In the genomic region with DNA sequence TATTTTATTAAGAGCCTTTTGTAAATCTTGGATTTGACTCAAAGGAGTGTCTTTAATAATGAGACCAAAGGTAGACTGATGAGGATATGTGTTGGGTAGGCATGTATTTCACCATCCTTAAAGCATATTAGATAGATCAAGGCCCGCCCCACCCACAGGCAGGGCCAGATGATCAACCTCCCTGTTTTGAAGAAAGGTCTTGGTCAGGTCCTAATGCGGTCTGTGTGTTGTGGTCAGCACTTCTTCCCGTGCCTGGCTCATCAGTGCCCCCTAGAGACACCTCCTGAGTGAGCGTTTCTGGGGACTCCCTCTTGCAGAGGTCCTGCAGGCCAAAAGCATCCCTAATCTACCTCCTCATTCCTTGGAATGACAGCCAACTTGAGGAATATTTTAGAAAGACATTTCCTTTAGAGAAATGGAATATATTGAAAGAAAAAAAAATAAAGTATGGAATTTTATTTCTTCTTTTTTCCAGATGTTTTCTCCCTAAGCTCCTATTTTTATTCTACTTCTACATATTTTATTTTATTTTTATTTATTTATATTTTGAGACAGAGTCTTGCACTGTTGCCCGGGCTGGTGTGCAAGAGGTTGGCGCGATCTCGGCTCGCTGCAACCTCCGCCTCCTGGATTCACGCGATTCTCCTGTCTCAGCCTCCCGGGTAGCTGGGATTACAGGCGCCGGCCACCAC, we compare ENCODE assay signal across 1 cellular context.
A peak's percentile ranks its signal among the peaks of the same experiment; 100 is the strongest.
TF ChIP-seq lines count a peak whose summit lies in the region.

No MANE protein-coding gene starts in this region.

TF ChIP-seq in HepG2, 621 proteins besides CTCF, POLR2A, EP300 and RAD21 (continued from another document and continues in another):
- TF ChIP-seq, protein P1, sequence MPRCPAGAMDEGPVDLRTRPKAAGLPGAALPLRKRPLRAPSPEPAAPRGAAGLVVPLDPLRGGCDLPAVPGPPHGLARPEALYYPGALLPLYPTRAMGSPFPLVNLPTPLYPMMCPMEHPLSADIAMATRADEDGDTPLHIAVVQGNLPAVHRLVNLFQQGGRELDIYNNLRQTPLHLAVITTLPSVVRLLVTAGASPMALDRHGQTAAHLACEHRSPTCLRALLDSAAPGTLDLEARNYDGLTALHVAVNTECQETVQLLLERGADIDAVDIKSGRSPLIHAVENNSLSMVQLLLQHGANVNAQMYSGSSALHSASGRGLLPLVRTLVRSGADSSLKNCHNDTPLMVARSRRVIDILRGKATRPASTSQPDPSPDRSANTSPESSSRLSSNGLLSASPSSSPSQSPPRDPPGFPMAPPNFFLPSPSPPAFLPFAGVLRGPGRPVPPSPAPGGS (CRISPR knock-in tag; IDR thresholded peaks at IDR 0.05), result no peak
- TF ChIP-seq CEBPB (IDR thresholded peaks at IDR 0.05; ENCODE audit: borderline replicate concordance, low read depth, low read length) (no peak), ZNF780A (CRISPR knock-in tag; IDR thresholded peaks at IDR 0.05) (no peak), ZNF501 (CRISPR knock-in tag; IDR thresholded peaks at IDR 0.05) (0 out of 2 replicates have a peak, but pooled peaks have one; percentile 32), ZMYM4 (CRISPR knock-in tag; IDR thresholded peaks at IDR 0.05) (peak; percentile 88), SRSF1 (optimal IDR thresholded peaks at IDR 0.05; ENCODE audit: low read depth, low read length) (no peak), ZNF768 (CRISPR knock-in tag; IDR thresholded peaks at IDR 0.05) (no peak), ZBTB8A (CRISPR knock-in tag; IDR thresholded peaks at IDR 0.05; ENCODE audit: borderline replicate concordance, low read depth) (no peak), TCF12 (IDR thresholded peaks at IDR 0.05) (no peak), TCF12 (CRISPR knock-in tag; IDR thresholded peaks at IDR 0.05) (no peak), FIP1L1 (IDR thresholded peaks at IDR 0.05; ENCODE audit: borderline replicate concordance, insufficient read depth, low read depth, low read length) (no peak), FOXA1 (IDR thresholded peaks at IDR 0.05) (no peak), FOXA1 (CRISPR knock-in tag; IDR thresholded peaks at IDR 0.05) (no peak), HNRNPH1 (optimal IDR thresholded peaks at IDR 0.05; ENCODE audit: low read depth, low read length) (no peak), ZNF232 (CRISPR knock-in tag; IDR thresholded peaks at IDR 0.05; ENCODE audit: borderline replicate concordance) (no peak), ATF3 (CRISPR knock-in tag; IDR thresholded peaks at IDR 0.05) (0 out of 2 replicates have a peak, but pooled peaks have one; percentile 20), ZNF282 (IDR thresholded peaks at IDR 0.05; ENCODE audit: partially characterized antibody) (no peak), CEBPG (CRISPR knock-in tag; IDR thresholded peaks at IDR 0.05) (no peak), SAP130 (CRISPR knock-in tag; IDR thresholded peaks at IDR 0.05; ENCODE audit: low read depth) (peak; percentile 45), ZNF570 (CRISPR knock-in tag; IDR thresholded peaks at IDR 0.05; ENCODE audit: borderline replicate concordance) (no peak), ZNF562 (CRISPR knock-in tag; IDR thresholded peaks at IDR 0.05; ENCODE audit: borderline replicate concordance) (no peak), ZFP37 (CRISPR knock-in tag; IDR thresholded peaks at IDR 0.05; ENCODE audit: borderline replicate concordance) (no peak), PBX3 (CRISPR knock-in tag; IDR thresholded peaks at IDR 0.05; ENCODE audit: borderline replicate concordance) (no peak), HNF4G (IDR thresholded peaks at IDR 0.05; ENCODE audit: borderline replicate concordance, low read depth, low read length) (no peak), HNF4G (CRISPR knock-in tag; IDR thresholded peaks at IDR 0.05; ENCODE audit: borderline replicate concordance, low read depth) (no peak), SIN3B (IDR thresholded peaks at IDR 0.05; ENCODE audit: low read length) (no peak), HMG20B (CRISPR knock-in tag; conservative IDR thresholded peaks at IDR 0.05) (no peak; the same call in 1 of the 2 replicates), ZNF816 (CRISPR knock-in tag; IDR thresholded peaks at IDR 0.05; ENCODE audit: borderline replicate concordance) (no peak), GABPA (IDR thresholded peaks at IDR 0.05; ENCODE audit: low read depth, low read length) (no peak), GABPA (CRISPR knock-in tag; IDR thresholded peaks at IDR 0.05; ENCODE audit: low read depth) (no peak), ZBTB20 (CRISPR knock-in tag; IDR thresholded peaks at IDR 0.05; ENCODE audit: borderline replicate concordance, low read depth) (no peak), PHB2 (IDR thresholded peaks at IDR 0.05; ENCODE audit: partially characterized antibody) (no peak), DZIP1 (CRISPR knock-in tag; IDR thresholded peaks at IDR 0.05) (no peak), NFE2L2 (IDR thresholded peaks at IDR 0.05; ENCODE audit: low read length) (no peak), MED8 (CRISPR knock-in tag; IDR thresholded peaks at IDR 0.05; ENCODE audit: insufficient replicate concordance) (no peak), HOXD1 (CRISPR knock-in tag; IDR thresholded peaks at IDR 0.05) (no peak), ZNF724P (CRISPR knock-in tag; IDR thresholded peaks at IDR 0.05; ENCODE audit: borderline replicate concordance) (0 out of 2 replicates have a peak, but pooled peaks have one; percentile 24), SETDB1 (CRISPR knock-in tag; IDR thresholded peaks at IDR 0.05; ENCODE audit: borderline replicate concordance) (no peak), RBM39 (IDR thresholded peaks at IDR 0.05; ENCODE audit: low read depth, low read length, poor library complexity, severe bottlenecking) (no peak), SNAI1 (CRISPR knock-in tag; IDR thresholded peaks at IDR 0.05; ENCODE audit: borderline replicate concordance) (no peak), GPN1 (CRISPR knock-in tag; IDR thresholded peaks at IDR 0.05; ENCODE audit: borderline replicate concordance) (no peak), ZNF292 (CRISPR knock-in tag; IDR thresholded peaks at IDR 0.05; ENCODE audit: borderline replicate concordance, low read depth) (no peak), ZNF546 (CRISPR knock-in tag; conservative IDR thresholded peaks at IDR 0.05) (no peak), MAZ (IDR thresholded peaks at IDR 0.05; ENCODE audit: borderline replicate concordance, low read depth, low read length) (no peak), MAZ (CRISPR knock-in tag; IDR thresholded peaks at IDR 0.05; ENCODE audit: low read depth) (no peak), RELA (CRISPR knock-in tag; IDR thresholded peaks at IDR 0.05) (no peak), ZNF558 (CRISPR knock-in tag; IDR thresholded peaks at IDR 0.05; ENCODE audit: borderline replicate concordance) (no peak), MYPOP (CRISPR knock-in tag; IDR thresholded peaks at IDR 0.05) (no peak), ZNF235 (CRISPR knock-in tag; IDR thresholded peaks at IDR 0.05; ENCODE audit: borderline replicate concordance) (no peak), ISX (CRISPR knock-in tag; conservative IDR thresholded peaks at IDR 0.05) (no peak), SNAPC2 (CRISPR knock-in tag; IDR thresholded peaks at IDR 0.05) (no peak), ZNF17 (CRISPR knock-in tag; IDR thresholded peaks at IDR 0.05) (no peak), ZBTB7A (CRISPR knock-in tag; IDR thresholded peaks at IDR 0.05) (no peak), ZNF138 (CRISPR knock-in tag; IDR thresholded peaks at IDR 0.05; ENCODE audit: low read depth) (no peak)
- TF ChIP-seq, protein P2, sequence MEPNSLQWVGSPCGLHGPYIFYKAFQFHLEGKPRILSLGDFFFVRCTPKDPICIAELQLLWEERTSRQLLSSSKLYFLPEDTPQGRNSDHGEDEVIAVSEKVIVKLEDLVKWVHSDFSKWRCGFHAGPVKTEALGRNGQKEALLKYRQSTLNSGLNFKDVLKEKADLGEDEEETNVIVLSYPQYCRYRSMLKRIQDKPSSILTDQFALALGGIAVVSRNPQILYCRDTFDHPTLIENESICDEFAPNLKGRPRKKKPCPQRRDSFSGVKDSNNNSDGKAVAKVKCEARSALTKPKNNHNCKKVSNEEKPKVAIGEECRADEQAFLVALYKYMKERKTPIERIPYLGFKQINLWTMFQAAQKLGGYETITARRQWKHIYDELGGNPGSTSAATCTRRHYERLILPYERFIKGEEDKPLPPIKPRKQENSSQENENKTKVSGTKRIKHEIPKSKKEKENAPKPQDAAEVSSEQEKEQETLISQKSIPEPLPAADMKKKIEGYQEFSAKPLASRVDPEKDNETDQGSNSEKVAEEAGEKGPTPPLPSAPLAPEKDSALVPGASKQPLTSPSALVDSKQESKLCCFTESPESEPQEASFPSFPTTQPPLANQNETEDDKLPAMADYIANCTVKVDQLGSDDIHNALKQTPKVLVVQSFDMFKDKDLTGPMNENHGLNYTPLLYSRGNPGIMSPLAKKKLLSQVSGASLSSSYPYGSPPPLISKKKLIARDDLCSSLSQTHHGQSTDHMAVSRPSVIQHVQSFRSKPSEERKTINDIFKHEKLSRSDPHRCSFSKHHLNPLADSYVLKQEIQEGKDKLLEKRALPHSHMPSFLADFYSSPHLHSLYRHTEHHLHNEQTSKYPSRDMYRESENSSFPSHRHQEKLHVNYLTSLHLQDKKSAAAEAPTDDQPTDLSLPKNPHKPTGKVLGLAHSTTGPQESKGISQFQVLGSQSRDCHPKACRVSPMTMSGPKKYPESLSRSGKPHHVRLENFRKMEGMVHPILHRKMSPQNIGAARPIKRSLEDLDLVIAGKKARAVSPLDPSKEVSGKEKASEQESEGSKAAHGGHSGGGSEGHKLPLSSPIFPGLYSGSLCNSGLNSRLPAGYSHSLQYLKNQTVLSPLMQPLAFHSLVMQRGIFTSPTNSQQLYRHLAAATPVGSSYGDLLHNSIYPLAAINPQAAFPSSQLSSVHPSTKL (CRISPR knock-in tag; IDR thresholded peaks at IDR 0.05), result peak; percentile 68
- TF ChIP-seq, protein P3, sequence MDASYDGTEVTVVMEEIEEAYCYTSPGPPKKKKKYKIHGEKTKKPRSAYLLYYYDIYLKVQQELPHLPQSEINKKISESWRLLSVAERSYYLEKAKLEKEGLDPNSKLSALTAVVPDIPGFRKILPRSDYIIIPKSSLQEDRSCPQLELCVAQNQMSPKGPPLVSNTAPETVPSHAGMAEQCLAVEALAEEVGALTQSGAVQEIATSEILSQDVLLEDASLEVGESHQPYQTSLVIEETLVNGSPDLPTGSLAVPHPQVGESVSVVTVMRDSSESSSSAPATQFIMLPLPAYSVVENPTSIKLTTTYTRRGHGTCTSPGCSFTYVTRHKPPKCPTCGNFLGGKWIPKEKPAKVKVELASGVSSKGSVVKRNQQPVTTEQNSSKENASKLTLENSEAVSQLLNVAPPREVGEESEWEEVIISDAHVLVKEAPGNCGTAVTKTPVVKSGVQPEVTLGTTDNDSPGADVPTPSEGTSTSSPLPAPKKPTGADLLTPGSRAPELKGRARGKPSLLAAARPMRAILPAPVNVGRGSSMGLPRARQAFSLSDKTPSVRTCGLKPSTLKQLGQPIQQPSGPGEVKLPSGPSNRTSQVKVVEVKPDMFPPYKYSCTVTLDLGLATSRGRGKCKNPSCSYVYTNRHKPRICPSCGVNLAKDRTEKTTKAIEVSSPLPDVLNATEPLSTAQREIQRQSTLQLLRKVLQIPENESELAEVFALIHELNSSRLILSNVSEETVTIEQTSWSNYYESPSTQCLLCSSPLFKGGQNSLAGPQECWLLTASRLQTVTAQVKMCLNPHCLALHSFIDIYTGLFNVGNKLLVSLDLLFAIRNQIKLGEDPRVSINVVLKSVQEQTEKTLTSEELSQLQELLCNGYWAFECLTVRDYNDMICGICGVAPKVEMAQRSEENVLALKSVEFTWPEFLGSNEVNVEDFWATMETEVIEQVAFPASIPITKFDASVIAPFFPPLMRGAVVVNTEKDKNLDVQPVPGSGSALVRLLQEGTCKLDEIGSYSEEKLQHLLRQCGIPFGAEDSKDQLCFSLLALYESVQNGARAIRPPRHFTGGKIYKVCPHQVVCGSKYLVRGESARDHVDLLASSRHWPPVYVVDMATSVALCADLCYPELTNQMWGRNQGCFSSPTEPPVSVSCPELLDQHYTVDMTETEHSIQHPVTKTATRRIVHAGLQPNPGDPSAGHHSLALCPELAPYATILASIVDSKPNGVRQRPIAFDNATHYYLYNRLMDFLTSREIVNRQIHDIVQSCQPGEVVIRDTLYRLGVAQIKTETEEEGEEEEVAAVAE (CRISPR knock-in tag; IDR thresholded peaks at IDR 0.05; ENCODE audit: borderline replicate concordance), result peak; percentile 38; the same call in 1 of the 2 replicates
